23 cellular contexts compared by ENCODE assay signal in genomic region chr7:73354196-73354595, GRCh38. TPM values are rescaled to one million over a fixed set of nuclear protein-coding genes. Genes with fewer than 3 reads are reported as not detected.
DNase-seq lines count a peak whose midpoint lies in the region; ATAC-seq, FAIRE-seq and TF ChIP-seq lines count a peak whose summit lies in the region.
"Had no signal": no experiment of that assay in that cellular context is flagged by ENCODE, and none has a peak within 500 bp of the region (broad histone marks: within the 10 kb centered on the region; RNA-seq: fewer than 3 reads in every experiment).

No MANE protein-coding gene starts in this region.

- H2BK12ac ChIP-seq in H1 (ENCODE audit: low read depth, low read length), result no peak overlapping the region

- H3K27ac ChIP-seq in H1 (ENCODE audit: low read depth, low read length), result no peak overlapping the region
- H3K27ac ChIP-seq: BLaER1, GM23248 had no signal

- no peak for TF ChIP-seq EP300 in H1 (IDR thresholded peaks at IDR 0.05; ENCODE audit: borderline replicate concordance in 1 of 2, low read depth in 2 of 2, low read length in 2 of 2)

- DNase-seq in GM13976 (ENCODE audit: low spot score), result peak; percentile 21
- DNase-seq in H1 (ENCODE audit: low read depth in 1 of 2, low spot score in 2 of 2), result no peak
- no peak for DNase-seq in left lobe of liver (ENCODE audit: low spot score)
- DNase-seq in nephron progenitor cell, result no peak
- no peak for DNase-seq in NCI-H510A (lab: John Stamatoyannopoulos, UW)
- DNase-seq in NCI-H1694 treated with DMSO at 0.1 percent for 48 hours (lab: John Stamatoyannopoulos, UW), result no peak
- DNase-seq: 8988T; Calu3; CD8-positive, alpha-beta T cell; DMS79 treated with DMSO at 0.1 percent for 48 hours; GF-D8; GM23248; HCEC 1CT; IMR-90 had no signal

- H3K9me3 ChIP-seq in H1 (ENCODE audit: insufficient read depth in 2 of 2, low read depth in 1 of 2, low read length in 1 of 2), result no peaks in the 10 kb centered on the region

- H3K4ac ChIP-seq in H1 (replicated peaks; ENCODE audit: insufficient read length, low read depth, low read length), result peak overlapping the region; percentile 80

- H4K5ac ChIP-seq in H1 (ENCODE audit: insufficient read length, low read depth, low read length), result no peak overlapping the region

- no peak for TF ChIP-seq CTCF in GM13976 (IDR thresholded peaks at IDR 0.05; ENCODE audit: borderline replicate concordance, control extremely low read depth, extremely low read depth, insufficient read depth, missing control alignments)
- no peak for TF ChIP-seq CTCF in H1 (IDR thresholded peaks at IDR 0.05; ENCODE audit: control extremely low read depth in 1 of 3, insufficient read depth in 1 of 3, low read depth in 1 of 3, low read length in 3 of 3)
- no peak for TF ChIP-seq CTCF in nephron progenitor cell (IDR thresholded peaks at IDR 0.05)

- no peak overlapping the region for H2BK120ac ChIP-seq in H1 (replicated peaks; ENCODE audit: low read depth, low read length)

- POLR2A ChIA-PET in H1 (lab: Charles Lee; ENCODE audit: partially characterized antibody), result interaction anchor here (1.0 kb wide), 1 partner anchor 70 kb away, joined by 4 read pairs; no protein-coding TSS in a partner anchor

- peak overlapping the region; percentile 57 for H3K27ac Mint-ChIP-seq in nephron progenitor cell
- H3K27ac Mint-ChIP-seq: CD8-positive, alpha-beta T cell had no signal

- FAIRE-seq in H1 (lab: Jason Lieb, UNC), result no peak
- FAIRE-seq: H54 had no signal

- no peaks in the 10 kb centered on the region for H4K20me1 ChIP-seq in H1 (replicated peaks in 1 of 2; ENCODE audit: control insufficient read depth in 1 of 2, insufficient read depth in 2 of 2, low read length in 2 of 2)
- H4K20me1 ChIP-seq: BLaER1 had no signal

- TF ChIP-seq RAD21 in H1 (IDR thresholded peaks at IDR 0.05 in 1 of 2, conservative IDR thresholded peaks at IDR 0.05 in 1 of 2; ENCODE audit: low read depth in 2 of 2, low read length in 2 of 2), result no peak

- no peaks in the 10 kb centered on the region for H3K36me3 ChIP-seq in H1 (ENCODE audit: control insufficient read depth in 2 of 4, insufficient read depth in 4 of 4, low read length in 3 of 4)
- H3K36me3 ChIP-seq: BLaER1 had no signal

- H3K9me3 Mint-ChIP-seq in nephron progenitor cell, result peaks cover 22% of the 10 kb centered on the region
- H3K9me3 Mint-ChIP-seq: CD8-positive, alpha-beta T cell had no signal

- H3K79me1 ChIP-seq in H1 (ENCODE audit: low read depth, low read length), result no peaks in the 10 kb centered on the region

- no peak overlapping the region for H2BK5ac ChIP-seq in H1 (ENCODE audit: low read depth, low read length)

- peak overlapping the region; percentile 72; the same call in 1 of the 2 replicates for H2BK15ac ChIP-seq in H1 (ENCODE audit: low read length)

- no peak overlapping the region for H3K14ac ChIP-seq in H1 (ENCODE audit: insufficient read length)

- H3K79me2 ChIP-seq in H1 (ENCODE audit: control insufficient read depth in 1 of 2, insufficient read depth in 2 of 2, low read length in 2 of 2), result no peaks in the 10 kb centered on the region

- WGBS in H1 (ENCODE audit: extremely low coverage in 1 of 2, insufficient coverage in 1 of 2, insufficient read length in 1 of 2, insufficient replicate concordance in 2 of 2, low coverage in 1 of 2, low lambda C conversion rate in 2 of 2, missing lambda C conversion rate in 1 of 2), 2 experiments, result 94% methylated on average over 9 of the region's 9 CpGs; no CpG with 5 or more reads in 1 of the 2 experiments

- H3K18ac ChIP-seq in H1 (ENCODE audit: extremely low read depth, low read length), result peak overlapping the region; percentile 60; the same call in 1 of the 2 replicates

- ATAC-seq in left lobe of liver (peak; percentile 12), HG02981 (IDR thresholded peaks at IDR 0.05; ENCODE audit: unreplicated experiment) (no peak), HG03520 (IDR thresholded peaks at IDR 0.05; ENCODE audit: unreplicated experiment) (no peak)
- ATAC-seq: CD8-positive, alpha-beta T cell had no signal

- no peak overlapping the region for H3K4me2 ChIP-seq in H1 (ENCODE audit: insufficient read depth in 1 of 2, low read depth in 2 of 2, low read length in 2 of 2)
- H3K4me2 ChIP-seq: BLaER1 had no signal

- no peak overlapping the region for H2AFZ ChIP-seq in H1 (ENCODE audit: low read length)
- H2AFZ ChIP-seq: GM23248 had no signal

- H3K4me3 Mint-ChIP-seq in nephron progenitor cell, result no peak overlapping the region
- H3K4me3 Mint-ChIP-seq: CD14-positive monocyte; CD8-positive, alpha-beta T cell had no signal

- H3K23ac ChIP-seq in H1 (ENCODE audit: insufficient read length), result no peak overlapping the region

- no peak overlapping the region for H4K8ac ChIP-seq in H1 (ENCODE audit: extremely low read depth, insufficient read depth, low read length)

- no peak overlapping the region for H2BK20ac ChIP-seq in H1 (ENCODE audit: low read length)

- H3K27me3 Mint-ChIP-seq in nephron progenitor cell (ENCODE audit: low read depth, poor library complexity), result peaks cover 11% of the 10 kb centered on the region

- H3K4me1 ChIP-seq in H1 (replicated peaks in 1 of 4; ENCODE audit: control insufficient read depth in 3 of 4, insufficient read depth in 4 of 4, low read length in 3 of 4), result peaks cover 0 to 11% (median 0%) of the 10 kb centered on the region in 4 experiments; a peak in 3 of 7 replicates

- H3K27me3 ChIP-seq in H1 (replicated peaks in 1 of 4; ENCODE audit: control insufficient read depth in 3 of 4, extremely low read depth in 1 of 4, insufficient read depth in 3 of 4, low read length in 3 of 4), result no peaks in the 10 kb centered on the region
- H3K27me3 ChIP-seq: BLaER1 had no signal

- H3K23me2 ChIP-seq in H1 (ENCODE audit: low read depth, low read length), result no peaks in the 10 kb centered on the region

- peaks cover 11% of the 10 kb centered on the region for H3K36me3 Mint-ChIP-seq in nephron progenitor cell (ENCODE audit: low read depth)
- H3K36me3 Mint-ChIP-seq: CD14-positive monocyte; CD8-positive, alpha-beta T cell had no signal

- CTCF ChIA-PET in H1 (lab: Charles Lee; ENCODE audit: partially characterized antibody), result interaction anchor here (1.0 to 3.7 kb wide), 2 partner anchors 12 to 38 kb away, joined by 3 to 22 read pairs; no protein-coding TSS in a partner anchor

- in situ Hi-C loops in GM13976 (cut with MboI; ENCODE audit: low sequenced_read_pairs, unreplicated experiment), result no loop called here

- peak overlapping the region; percentile 71 for H4K91ac ChIP-seq in H1 (replicated peaks; ENCODE audit: insufficient read length, low read length)

- no peak overlapping the region for H3K4me3 ChIP-seq in H1 (ENCODE audit: extremely low read depth in 1 of 4, insufficient read depth in 2 of 4, low read depth in 3 of 4, low read length in 4 of 4)
- H3K4me3 ChIP-seq: BLaER1, GM23248, K562 had no signal

- no peak for TF ChIP-seq POLR2A in H1 (IDR thresholded peaks at IDR 0.05; ENCODE audit: control extremely low read depth in 1 of 2, low read depth in 2 of 2, low read length in 2 of 2)

- no peak overlapping the region for H3K56ac ChIP-seq in H1 (replicated peaks; ENCODE audit: insufficient read length, low read depth, low read length)

- H2AK5ac ChIP-seq in H1 (ENCODE audit: low read depth, low read length), result no peak overlapping the region

- peaks cover 44% of the 10 kb centered on the region for H3K4me1 Mint-ChIP-seq in nephron progenitor cell

- H3K9ac ChIP-seq in H1 (replicated peaks in 1 of 4; ENCODE audit: extremely low read depth in 1 of 4, low read depth in 3 of 4, low read length in 3 of 4), result no peak overlapping the region
- H3K9ac ChIP-seq: BLaER1, GM23248 had no signal

TF ChIP-seq in H1, 55 proteins besides CTCF, POLR2A, EP300 and RAD21 (continues in another document):
- no peak for TF ChIP-seq NANOG (IDR thresholded peaks at IDR 0.05; ENCODE audit: insufficient read depth, low read depth, low read length, poor library complexity, severe bottlenecking)
- TF ChIP-seq SP4 (IDR thresholded peaks at IDR 0.05; ENCODE audit: low read length), result no peak
- no peak for TF ChIP-seq CEBPB (IDR thresholded peaks at IDR 0.05; ENCODE audit: low read depth, low read length)
- no peak for TF ChIP-seq EGR1 (IDR thresholded peaks at IDR 0.05; ENCODE audit: borderline replicate concordance, low read depth, low read length)
- TF ChIP-seq SAP30 (IDR thresholded peaks at IDR 0.05; ENCODE audit: insufficient read depth, insufficient replicate concordance, low read length), result no peak

RNA-seq across cellular contexts. Expression of gene FKBP6, which starts 26.2 kb away (rescaled TPM):
- 0.19 TPM in 1 of 2 replicates, not detected in the other for total RNA-seq in H1 (2021; fragmentation: NEBNext Ultra II Directional; extraction: Animal tissue kit (Norgen Biotek cat#: 25700))
- polyA plus RNA-seq in H1 (2011; rRNA removed), result 0.11 and 0.14 TPM in 2 replicates
- 0.06 TPM for polyA plus RNA-seq in H1 (2011; cell fraction: cytosol; rRNA removed)
- 0.04 TPM for polyA plus RNA-seq in H1 (2011; cell fraction: nucleus; rRNA removed)
- polyA plus RNA-seq in H1 (2012, experiment 1 of 2), result 0.10 to 0.20 TPM (median 0.12 TPM) in 3 of 4 replicates, not detected in the other
- polyA plus RNA-seq in H1 (2012, experiment 2 of 2), result not detected
- 0.08 TPM for polyA plus RNA-seq in H1 (2013, experiment 1 of 2)
- polyA plus RNA-seq in H1 (2013, experiment 2 of 2), result 0.09 TPM
- not detected in 2 replicates for polyA minus RNA-seq in H1 (2011; rRNA and poly(A)+ RNA removed)
- not detected for polyA minus RNA-seq in H1 (2011; cell fraction: cytosol; rRNA and poly(A)+ RNA removed)
- not detected for polyA minus RNA-seq in H1 (2011; cell fraction: nucleus; rRNA and poly(A)+ RNA removed)
- not detected for total RNA-seq in left lobe of liver
- total RNA-seq: A673; Calu3; CD8-positive, alpha-beta T cell; GM23248; HT1080; IMR-90; K562 had no signal
- polyA plus RNA-seq: AG04450, CD14-positive monocyte, GM23248, IMR-90, K562 had no signal

RNA-seq across cellular contexts. Expression of gene TRIM50, which starts 26.3 kb away (rescaled TPM):
- 0.31 TPM in 1 of 2 replicates, not detected in the other for total RNA-seq in H1 (2021; fragmentation: NEBNext Ultra II Directional; extraction: Animal tissue kit (Norgen Biotek cat#: 25700))
- polyA plus RNA-seq in H1 (2011; rRNA removed), result 0.12 and 0.25 TPM in 2 replicates
- polyA plus RNA-seq in H1 (2011; cell fraction: cytosol; rRNA removed), result 0.23 TPM
- 0.09 TPM for polyA plus RNA-seq in H1 (2011; cell fraction: nucleus; rRNA removed)
- polyA plus RNA-seq in H1 (2012, experiment 1 of 2), result 0.11 to 0.14 TPM in 2 of 4 replicates, not detected in the others
- not detected for polyA plus RNA-seq in H1 (2012, experiment 2 of 2)
- polyA plus RNA-seq in H1 (2013, experiment 1 of 2), result 0.06 TPM
- 0.07 TPM for polyA plus RNA-seq in H1 (2013, experiment 2 of 2)
- polyA minus RNA-seq in H1 (2011; rRNA and poly(A)+ RNA removed), result not detected in 2 replicates
- polyA minus RNA-seq in H1 (2011; cell fraction: cytosol; rRNA and poly(A)+ RNA removed), result not detected
- not detected for polyA minus RNA-seq in H1 (2011; cell fraction: nucleus; rRNA and poly(A)+ RNA removed)
- not detected for total RNA-seq in left lobe of liver
- total RNA-seq: A673; Calu3; CD8-positive, alpha-beta T cell; GM23248; HT1080; IMR-90; K562 had no signal
- polyA plus RNA-seq: AG04450, CD14-positive monocyte, GM23248, IMR-90, K562 had no signal

RNA-seq across cellular contexts. Expression of gene NSUN5, which starts 45.6 kb away (rescaled TPM):
- total RNA-seq in H1 (2021; fragmentation: NEBNext Ultra II Directional; extraction: Animal tissue kit (Norgen Biotek cat#: 25700)), result 55.8 and 56.2 TPM in 2 replicates
- 89.0 and 110 TPM in 2 replicates for polyA plus RNA-seq in H1 (2011; rRNA removed)
- polyA plus RNA-seq in H1 (2011; cell fraction: cytosol; rRNA removed), result 78.6 TPM
- 129 TPM for polyA plus RNA-seq in H1 (2011; cell fraction: nucleus; rRNA removed)
- 42.7 to 66.1 TPM (median 61.8 TPM) in 4 replicates for polyA plus RNA-seq in H1 (2012, experiment 1 of 2)
- 70.2 TPM for polyA plus RNA-seq in H1 (2012, experiment 2 of 2)
- polyA plus RNA-seq in H1 (2013, experiment 1 of 2), result 34.2 TPM
- 31.1 TPM for polyA plus RNA-seq in H1 (2013, experiment 2 of 2)
- 33.9 and 41.3 TPM in 2 replicates for polyA minus RNA-seq in H1 (2011; rRNA and poly(A)+ RNA removed)
- polyA minus RNA-seq in H1 (2011; cell fraction: cytosol; rRNA and poly(A)+ RNA removed), result 46.5 TPM
- 33.1 TPM for polyA minus RNA-seq in H1 (2011; cell fraction: nucleus; rRNA and poly(A)+ RNA removed)
- 8.5 TPM for total RNA-seq in left lobe of liver
